In genomic region chr20:401682-402495, GRCh38 we compare ENCODE assay signal across 11 cellular contexts. TPM values are rescaled to one million over a fixed set of nuclear protein-coding genes. Genes with fewer than 3 reads are reported as not detected.
DNase-seq lines count a peak whose midpoint lies in the region; ATAC-seq and TF ChIP-seq lines count a peak whose summit lies in the region.
"Had no signal": no experiment of that assay in that cellular context is flagged by ENCODE, and none has a peak within 500 bp of the region (broad histone marks: within the 10 kb centered on the region; RNA-seq: fewer than 3 reads in every experiment).

No MANE protein-coding gene starts in this region.

- H3K27ac Mint-ChIP-seq in Caco-2 (ENCODE audit: unreplicated experiment) (peak overlapping the region; percentile 98), immature natural killer cell (no peak overlapping the region)

- DNase-seq in Caco-2 (peak; percentile 92 to 94), HT1080 (ENCODE audit: low read depth) (peak; percentile 73), SW480 (ENCODE audit: low spot score) (peak; percentile 100), glomerular visceral epithelial cell (ENCODE audit: extremely low spot score) (peak; percentile 98), RPMI8226 (no peak), immature natural killer cell (no peak), putamen (ENCODE audit: low spot score) (no peak)
- DNase-seq: effector memory CD4-positive, alpha-beta T cell; NCI-H510A treated with DMSO at 0.1 percent for 48 hours had no signal

- H3K27me3 ChIP-seq in Caco-2 (replicated peaks; ENCODE audit: control insufficient read depth, insufficient read depth, low read length): no peaks in the 10 kb centered on the region
- H3K27me3 ChIP-seq: tibial nerve had no signal

- H3K27me3 Mint-ChIP-seq in Caco-2 (ENCODE audit: insufficient read depth, unreplicated experiment) (no peaks in the 10 kb centered on the region), immature natural killer cell (ENCODE audit: low read depth in 3 of 3) (peaks cover 2 to 5% (median 3%) of the 10 kb centered on the region in 3 donors)

- peak overlapping the region; percentile 58 for H3K4me3 Mint-ChIP-seq in Caco-2 (ENCODE audit: unreplicated experiment)
- no peak overlapping the region for H3K4me3 Mint-ChIP-seq in immature natural killer cell

- H3K36me3 Mint-ChIP-seq in Caco-2 (ENCODE audit: insufficient read depth, unreplicated experiment) (peaks cover 55% of the 10 kb centered on the region), immature natural killer cell (peaks cover 2 to 3% (median 3%) of the 10 kb centered on the region in 3 donors)

- no peaks in the 10 kb centered on the region for H3K9me3 ChIP-seq in Caco-2
- H3K9me3 ChIP-seq: tibial nerve had no signal

- TF ChIP-seq CTCF in Caco-2 (IDR thresholded peaks at IDR 0.05; ENCODE audit: insufficient read depth in 1 of 2, low read depth in 1 of 2, low read length in 1 of 2, severe bottlenecking in 1 of 2, unreplicated experiment in 1 of 2): no peak

- H3K4me1 Mint-ChIP-seq in Caco-2 (ENCODE audit: low read depth, unreplicated experiment): peaks cover 28% of the 10 kb centered on the region
- H3K4me1 Mint-ChIP-seq in immature natural killer cell: peaks cover 7 to 10% of the 10 kb centered on the region in 2 donors

- H3K4me3 ChIP-seq in Caco-2 (ENCODE audit: low read depth, low read length): no peak overlapping the region
- H3K4me3 ChIP-seq: tibial nerve had no signal

- peaks cover 29% of the 10 kb centered on the region for H3K4me1 ChIP-seq in Caco-2

- POLR2A ChIA-PET in Caco-2 (lab: Charles Lee): interaction anchor here (0.6 to 1.1 kb wide), 5 partner anchors 21 to 431 kb away, joined by 3 to 6 read pairs (median 4); partner anchors contain the start of gene TRIB3

- H3K9me3 Mint-ChIP-seq in Caco-2 (ENCODE audit: unreplicated experiment): no peaks in the 10 kb centered on the region
- H3K9me3 Mint-ChIP-seq in immature natural killer cell: no peaks in the 10 kb centered on the region

- no TSS peak for BruUV-seq in Caco-2 (replicated peaks; lab: Mats Ljungman, UMichigan)

- H3K36me3 ChIP-seq in Caco-2 (ENCODE audit: control insufficient read depth, insufficient read depth, low read length): peaks cover under 1% of the 10 kb centered on the region

- no peak for ATAC-seq in HG03354 (IDR thresholded peaks at IDR 0.05; ENCODE audit: poor library complexity, severe bottlenecking, unreplicated experiment)

- intact Hi-C loops in Caco-2 (cut with micrococcal nuclease; ENCODE audit: unreplicated experiment): loop anchor here (1.0 to 5.0 kb wide), 4 partner anchors 22 to 60 kb away; partner anchors contain the start of genes TBC1D20 and TRIB3

- CTCF ChIA-PET in Caco-2 (lab: Charles Lee): interaction anchor here (1.9 kb wide), 1 partner anchor 30 kb away, joined by 5 read pairs; no protein-coding TSS in a partner anchor

RNA-seq across cellular contexts. Expression of gene RBCK1, which starts 6.2 kb away (rescaled TPM):
- 103 and 111 TPM in 2 replicates for total RNA-seq in Caco-2 (2022)
- 105 and 122 TPM in 2 replicates for total RNA-seq in HT1080 (2014; rRNA removed; shearing (Covaris generic))
- polyA plus RNA-seq in HT1080 (2015; cell fraction: cytosol; rRNA removed): 132 and 136 TPM in 2 replicates
- polyA plus RNA-seq in HT1080 (2015; cell fraction: nucleus; rRNA removed): 149 and 182 TPM in 2 replicates
- 100 to 1,000 TPM; 110 to 131 (median 126) TPM for polyA plus RNA-seq in immature natural killer cell

RNA-seq across cellular contexts. Expression of gene TRIB3, which starts 21.3 kb away (rescaled TPM):
- total RNA-seq in Caco-2 (2022): 113 and 132 TPM in 2 replicates
- 91.3 and 92.5 TPM in 2 replicates for total RNA-seq in HT1080 (2014; rRNA removed; shearing (Covaris generic))
- polyA plus RNA-seq in HT1080 (2015; cell fraction: cytosol; rRNA removed): 130 and 145 TPM in 2 replicates
- 77.7 and 85.7 TPM in 2 replicates for polyA plus RNA-seq in HT1080 (2015; cell fraction: nucleus; rRNA removed)
- 10 to 100 TPM; 17.0 to 27.6 (median 25.0) TPM for polyA plus RNA-seq in immature natural killer cell

RNA-seq across cellular contexts. Expression of gene NRSN2, which starts 55.0 kb away (rescaled TPM):
- 24.6 and 27.5 TPM in 2 replicates for total RNA-seq in Caco-2 (2022)
- total RNA-seq in HT1080 (2014; rRNA removed; shearing (Covaris generic)): 18.8 and 21.7 TPM in 2 replicates
- 16.3 and 29.9 TPM in 2 replicates for polyA plus RNA-seq in HT1080 (2015; cell fraction: cytosol; rRNA removed)
- polyA plus RNA-seq in HT1080 (2015; cell fraction: nucleus; rRNA removed): 9.4 and 9.9 TPM in 2 replicates
- polyA plus RNA-seq in immature natural killer cell: 1 to 10 TPM; 6.7 to 8.9 (median 7.1) TPM

Comparison
In these comparisons a context has a peak if more than half of its experiments do, and no peak if none do; other contexts are left out.
1. DNase-seq: peak in Caco-2 (2 of 2), HT1080 (single experiment), SW480 (single experiment) and glomerular visceral epithelial cell (single experiment); none in RPMI8226 (single experiment), immature natural killer cell (0 of 3) and putamen (single experiment).